Comparison of ENCODE assay signal across 1 cellular context in genomic region chr11:65884716-65885092, GRCh38.
A peak's percentile ranks its signal among the peaks of the same experiment; 100 is the strongest.
TF ChIP-seq lines count a peak whose summit lies in the region.

No MANE protein-coding gene starts in this region.

TF ChIP-seq in HepG2, 621 proteins besides CTCF, POLR2A, EP300 and RAD21 (continued from another document):
- no peak for TF ChIP-seq HDAC6 (IDR thresholded peaks at IDR 0.05; ENCODE audit: low read depth, low read length)
- no peak for TF ChIP-seq GABPA (IDR thresholded peaks at IDR 0.05; ENCODE audit: low read depth, low read length)
- TF ChIP-seq GABPA (CRISPR knock-in tag; IDR thresholded peaks at IDR 0.05; ENCODE audit: low read depth) = peak; percentile 52; the same call in 1 of the 2 replicates
- no peak for TF ChIP-seq CREB3 (CRISPR knock-in tag; IDR thresholded peaks at IDR 0.05)
- peak; percentile 56; the same call in 1 of the 2 replicates for TF ChIP-seq THRA (CRISPR knock-in tag; IDR thresholded peaks at IDR 0.05; ENCODE audit: borderline replicate concordance)
- no peak for TF ChIP-seq MATR3 (CRISPR knock-in tag; IDR thresholded peaks at IDR 0.05)
- TF ChIP-seq JARID2 (CRISPR knock-in tag; IDR thresholded peaks at IDR 0.05; ENCODE audit: insufficient replicate concordance) = no peak
- peak; percentile 57; the same call in 1 of the 2 replicates for TF ChIP-seq HOXA3 (CRISPR knock-in tag; IDR thresholded peaks at IDR 0.05)
- TF ChIP-seq CREBL2 (CRISPR knock-in tag; IDR thresholded peaks at IDR 0.05; ENCODE audit: borderline replicate concordance) = no peak
- peak; percentile 66; the same call in 1 of the 2 replicates for TF ChIP-seq HNF1B (CRISPR knock-in tag; IDR thresholded peaks at IDR 0.05)
- no peak for TF ChIP-seq ZSCAN31 (CRISPR knock-in tag; IDR thresholded peaks at IDR 0.05; ENCODE audit: low read depth)
- no peak for TF ChIP-seq CC2D1A (CRISPR knock-in tag; IDR thresholded peaks at IDR 0.05)
- peak; percentile 74 for TF ChIP-seq SALL1 (CRISPR knock-in tag; IDR thresholded peaks at IDR 0.05)
- no peak for TF ChIP-seq ZNF275 (CRISPR knock-in tag; IDR thresholded peaks at IDR 0.05; ENCODE audit: borderline replicate concordance)
- no peak for TF ChIP-seq CSRNP2 (CRISPR knock-in tag; conservative IDR thresholded peaks at IDR 0.05; ENCODE audit: low read depth)
- peak; percentile 31; the same call in 1 of the 2 replicates for TF ChIP-seq TFDP1 (CRISPR knock-in tag; IDR thresholded peaks at IDR 0.05; ENCODE audit: borderline replicate concordance)
- TF ChIP-seq ZNF567 (CRISPR knock-in tag; IDR thresholded peaks at IDR 0.05; ENCODE audit: borderline replicate concordance) = no peak
